In genomic region chr1:37159102-37159501, GRCh38 we compare ENCODE assay signal across 1 cellular context.
TF ChIP-seq lines count a peak whose summit lies in the region.

No MANE protein-coding gene starts in this region.

TF ChIP-seq in H1, 55 proteins besides CTCF, POLR2A, EP300 and RAD21:
- TF ChIP-seq CBX8 (IDR thresholded peaks at IDR 0.05; ENCODE audit: borderline replicate concordance, low read depth, low read length), result no peak
- no peak for TF ChIP-seq HDAC2 (IDR thresholded peaks at IDR 0.05; ENCODE audit: borderline replicate concordance in 1 of 2, low read depth in 2 of 2, low read length in 2 of 2)
- TF ChIP-seq SIRT6 (IDR thresholded peaks at IDR 0.05; ENCODE audit: low read length), result no peak
- peak; percentile 76 for TF ChIP-seq USF2 (IDR thresholded peaks at IDR 0.05; ENCODE audit: low read length)
- 0 out of 2 replicates have a peak, but pooled peaks have one; percentile 36 for TF ChIP-seq ATF3 (IDR thresholded peaks at IDR 0.05; ENCODE audit: insufficient read depth, low read depth, low read length)
- peak; percentile 17; the same call in 1 of the 2 replicates for TF ChIP-seq SIX5 (IDR thresholded peaks at IDR 0.05; ENCODE audit: low read depth, low read length)
- TF ChIP-seq PHF8 (conservative IDR thresholded peaks at IDR 0.05; ENCODE audit: low read depth, low read length), result no peak
